Comparison of ENCODE assay signal across 9 cellular contexts in genomic region chr19:45098521-45099464, GRCh38. TPM values are rescaled to one million over a fixed set of nuclear protein-coding genes. Genes with fewer than 3 reads are reported as not detected.
DNase-seq lines count a peak whose midpoint lies in the region; ATAC-seq, FAIRE-seq and TF ChIP-seq lines count a peak whose summit lies in the region.
"Had no signal": no experiment of that assay in that cellular context is flagged by ENCODE, and none has a peak within 500 bp of the region (broad histone marks: within the 10 kb centered on the region; RNA-seq: fewer than 3 reads in every experiment).

No MANE protein-coding gene starts in this region.

- peak overlapping the region; percentile 25 for H3K4me3 Mint-ChIP-seq in chondrocyte (ENCODE audit: unreplicated experiment)

- H3K9me3 Mint-ChIP-seq in chondrocyte (ENCODE audit: low read depth): no peaks in the 10 kb centered on the region

- ATAC-seq in Right ventricle myocardium inferior (peak; percentile 26), HG02884 (IDR thresholded peaks at IDR 0.05; ENCODE audit: unreplicated experiment) (no peak), GM19467 (IDR thresholded peaks at IDR 0.05; ENCODE audit: unreplicated experiment) (no peak)

- peak; percentile 10 for TF ChIP-seq CTCF in chondrocyte (IDR thresholded peaks at IDR 0.05)

- no peaks in the 10 kb centered on the region for H3K36me3 Mint-ChIP-seq in chondrocyte (ENCODE audit: low read depth)

- peak overlapping the region; percentile 94 for H3K27ac Mint-ChIP-seq in chondrocyte (ENCODE audit: unreplicated experiment)

- H3K4me1 Mint-ChIP-seq in chondrocyte (ENCODE audit: low read depth): peaks cover 73% of the 10 kb centered on the region

- no peaks in the 10 kb centered on the region for H3K27me3 Mint-ChIP-seq in chondrocyte (ENCODE audit: low read depth)

- intact Hi-C loops in Right ventricle myocardium inferior (cut with DNase I): loop anchor here (5.0 kb wide), 1 partner anchor 149 kb away; the partner anchor contains the start of gene EXOC3L2
- intact Hi-C loops in cardiac septum (cut with DNase I): no loop called here

- peak; percentile 59 for DNase-seq in Right ventricle myocardium inferior (ENCODE audit: missing footprints)
- DNase-seq in cardiac septum (ENCODE audit: low spot score): no peak
- no peak for DNase-seq in chondrocyte (ENCODE audit: low spot score)
- DNase-seq in lung microvascular endothelial cell (ENCODE audit: low read depth in 2 of 2): peak; percentile 74 to 90
- DNase-seq in amniotic stem cell (lab: John Stamatoyannopoulos, UW): no peak
- DNase-seq in HTR-8/SVneo (ENCODE audit: insufficient read length, low spot score): no peak
- DNase-seq: SIG-M5 had no signal

- no peak for FAIRE-seq in HTR-8/SVneo (lab: Jason Lieb, UNC)

RNA-seq across cellular contexts. Expression of gene PPP1R37, which starts 5.8 kb away (rescaled TPM):
- 15.1 TPM for total RNA-seq in Right ventricle myocardium inferior
- 18.6 TPM for total RNA-seq in cardiac septum
- total RNA-seq in chondrocyte: 23.9 to 30.2 TPM (median 24.0 TPM) in 3 replicates
- 16.3 and 24.0 TPM in 2 replicates for total RNA-seq in lung microvascular endothelial cell

RNA-seq across cellular contexts. Expression of gene GEMIN7, which starts 19.7 kb away (rescaled TPM):
- total RNA-seq in Right ventricle myocardium inferior (15.5 TPM), cardiac septum (10.7 TPM), chondrocyte (14.7 to 21.7 TPM (median 17.8 TPM) in 3 replicates), lung microvascular endothelial cell (15.5 and 17.0 TPM in 2 replicates)

RNA-seq across cellular contexts. Expression of gene ZNF296, which starts 22.5 kb away (rescaled TPM):
- total RNA-seq in Right ventricle myocardium inferior: 0.19 TPM
- 0.13 TPM for total RNA-seq in cardiac septum
- 0.12 to 0.58 TPM (median 0.49 TPM) in 3 replicates for total RNA-seq in chondrocyte
- total RNA-seq in lung microvascular endothelial cell: under 0.01 TPM in 2 replicates

RNA-seq across cellular contexts. Expression of gene CLASRP, which starts 59.9 kb away (rescaled TPM):
- 33.4 TPM for total RNA-seq in Right ventricle myocardium inferior
- 45.6 TPM for total RNA-seq in cardiac septum
- 43.4 to 63.6 TPM (median 49.1 TPM) in 3 replicates for total RNA-seq in chondrocyte
- 5.9 and 9.1 TPM in 2 replicates for total RNA-seq in lung microvascular endothelial cell

Comparison
In these comparisons a context has a peak if more than half of its experiments do, and no peak if none do; other contexts are left out.
1. DNase-seq: peak in Right ventricle myocardium inferior (single experiment) and lung microvascular endothelial cell (2 of 2); none in cardiac septum (single experiment), chondrocyte (single experiment), amniotic stem cell (single experiment) and HTR-8/SVneo (single experiment).